12 cellular contexts compared by ENCODE assay signal in the genomic region with DNA sequence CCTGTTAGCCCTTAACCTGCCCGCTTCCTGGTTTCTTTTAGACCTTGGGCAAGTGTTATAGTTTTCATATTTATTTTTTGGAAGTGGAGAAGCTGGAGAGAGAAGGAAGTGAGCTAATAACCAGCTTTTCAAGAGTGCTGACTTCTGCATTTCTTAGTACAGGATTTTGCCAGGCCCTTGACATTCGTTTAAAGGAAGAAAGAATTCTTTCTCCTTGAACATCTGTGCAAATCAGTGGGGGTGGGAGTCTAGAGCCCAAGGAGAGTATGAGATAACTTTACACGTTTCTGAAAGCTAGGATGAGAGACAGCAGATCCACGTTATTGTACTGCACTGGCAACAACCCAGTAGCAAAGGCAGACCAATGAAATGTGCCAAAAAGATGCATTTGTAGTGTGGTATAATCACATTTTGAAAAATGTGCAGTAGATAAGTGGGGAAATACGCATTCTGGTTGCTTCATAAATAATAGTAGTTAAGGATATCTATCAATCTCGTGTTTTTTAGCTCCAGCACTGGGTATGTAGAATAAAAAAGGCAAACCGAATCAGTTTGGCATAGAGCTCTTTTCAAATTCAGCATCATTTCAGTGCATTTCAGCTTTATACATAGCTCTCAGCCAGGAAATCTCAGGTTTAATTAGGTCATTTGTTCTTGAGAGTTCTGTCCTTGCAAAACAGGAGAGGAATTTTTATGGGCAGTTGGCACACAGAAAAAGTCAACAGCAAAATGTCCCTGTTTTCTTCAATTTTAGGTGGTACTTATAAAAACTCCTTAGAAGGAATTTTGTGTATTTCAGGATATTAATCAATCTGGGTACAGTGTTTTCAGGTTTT. TPM values are rescaled to one million over a fixed set of nuclear protein-coding genes. Genes with fewer than 3 reads are reported as not detected.
DNase-seq lines count a peak whose midpoint lies in the region; ATAC-seq and TF ChIP-seq lines count a peak whose summit lies in the region.
"Had no signal": no experiment of that assay in that cellular context is flagged by ENCODE, and none has a peak within 500 bp of the region (broad histone marks: within the 10 kb centered on the region; RNA-seq: fewer than 3 reads in every experiment).

No MANE protein-coding gene starts in this region.

- WGBS in esophagus squamous epithelium, 2 donors, result 38 to 48% methylated on average over 7 of the region's 7 CpGs

- TF ChIP-seq POLR2A in esophagus squamous epithelium (IDR thresholded peaks at IDR 0.05) (no peak), uterus (IDR thresholded peaks at IDR 0.05) (no peak)

- TF ChIP-seq CTCF in RWPE2 (IDR thresholded peaks at IDR 0.05; ENCODE audit: poor library complexity, severe bottlenecking) (no peak), esophagus squamous epithelium (IDR thresholded peaks at IDR 0.05) (no peak), mucosa of descending colon (IDR thresholded peaks at IDR 0.05) (no peak), uterus (IDR thresholded peaks at IDR 0.05) (no peak)

- H3K4me3 ChIP-seq in RWPE2 (ENCODE audit: severe bottlenecking) (no peak overlapping the region), esophagus squamous epithelium (peak overlapping the region in 1 of 4 donors; percentile 24), mucosa of descending colon (no peak overlapping the region), uterus (no peak overlapping the region)

- H3K27me3 ChIP-seq in RWPE2 (ENCODE audit: insufficient read depth, poor library complexity, severe bottlenecking) (no peaks in the 10 kb centered on the region), esophagus squamous epithelium (no peaks in the 10 kb centered on the region), uterus (no peaks in the 10 kb centered on the region)

- peak overlapping the region; percentile 78 for H3K27ac ChIP-seq in RWPE2 (ENCODE audit: poor library complexity, severe bottlenecking)
- H3K27ac ChIP-seq in esophagus squamous epithelium, result peak overlapping the region in 3 of 4 donors; percentile 27 to 73 (median 54)
- H3K27ac ChIP-seq in uterus, result peak overlapping the region; percentile 64 to 77

- ATAC-seq in RWPE2 (ENCODE audit: low read depth) (peak; percentile 14; the same call in 1 of the 3 replicates), mucosa of descending colon (peak; percentile 7), GM18861 (IDR thresholded peaks at IDR 0.05; ENCODE audit: unreplicated experiment) (no peak), GM19328 (IDR thresholded peaks at IDR 0.05; ENCODE audit: unreplicated experiment) (no peak), HG03432 (IDR thresholded peaks at IDR 0.05; ENCODE audit: unreplicated experiment) (no peak)
- ATAC-seq: stimulated activated memory B cell treated with anti-CD40 and anti-IgM and Interleukin-4, amounts not matched to agents 10 μg/mL and 1 μg/mL and 100 μg/mL, for 72 hours had no signal

- H3K9me3 ChIP-seq in RWPE2 (ENCODE audit: severe bottlenecking) (no peaks in the 10 kb centered on the region), esophagus squamous epithelium (no peaks in the 10 kb centered on the region), mucosa of descending colon (no peaks in the 10 kb centered on the region), uterus (no peaks in the 10 kb centered on the region)

- intact Hi-C loops in esophagus squamous epithelium (cut with DNase I) (no loop called here), mucosa of descending colon (cut with DNase I, micrococcal nuclease) (no loop called here), uterus (cut with DNase I; ENCODE audit: low total_unique reads) (no loop called here)

- H3K36me3 ChIP-seq in RWPE2 (ENCODE audit: low read depth) (no peaks in the 10 kb centered on the region), esophagus squamous epithelium (no peaks in the 10 kb centered on the region), mucosa of descending colon (ENCODE audit: low read depth) (no peaks in the 10 kb centered on the region), uterus (no peaks in the 10 kb centered on the region)

- DNase-seq in RWPE2 (ENCODE audit: low spot score), result no peak
- DNase-seq in esophagus squamous epithelium (lab: John Stamatoyannopoulos, UW), result no peak
- no peak for DNase-seq in mucosa of descending colon
- no peak for DNase-seq in uterus
- DNase-seq: NCI-H187 treated with DMSO at 0.1 percent for 48 hours had no signal

- peaks cover 36% of the 10 kb centered on the region for H3K4me1 ChIP-seq in RWPE2 (ENCODE audit: insufficient read depth, poor library complexity, severe bottlenecking)
- H3K4me1 ChIP-seq in esophagus squamous epithelium, result peaks cover 12 to 42% (median 21%) of the 10 kb centered on the region in 3 donors
- peaks cover 5% of the 10 kb centered on the region for H3K4me1 ChIP-seq in mucosa of descending colon (ENCODE audit: low read depth)
- H3K4me1 ChIP-seq in uterus, result peaks cover 15 to 25% of the 10 kb centered on the region in 2 donors

RNA-seq across cellular contexts. Expression of a gene that starts 4.3 kb away (rescaled TPM):
- total RNA-seq in esophagus squamous epithelium (not detected), mucosa of descending colon (not detected), uterus (not detected)
- total RNA-seq: aorta; mucosa of gallbladder; T-helper 2 cell treated with Interferon-gamma antibody and Interleukin-4, amounts not matched to agents 100 ng/mL and 5 ng/mL, for 36 hours had no signal

RNA-seq across cellular contexts. Expression of a gene that starts 29.9 kb away (rescaled TPM):
- total RNA-seq in esophagus squamous epithelium (10 to 100 TPM in 1 of 4 donors, 1 to 10 TPM in 3; 1.5 to 10.3 (median 6.4) TPM), mucosa of descending colon (100 to 1,000 TPM in 1 of 3 donors, 10 to 100 TPM in 2; 44.4 to 111 (median 53.6) TPM), uterus (10 to 100 TPM; 13.1 to 71.2 (median 46.6) TPM)

Comparison
In these comparisons a context has a peak if more than half of its experiments do, and no peak if none do; other contexts are left out.
1. ATAC-seq: peak in RWPE2 (single experiment) and mucosa of descending colon (single experiment); none in GM18861 (single experiment), GM19328 (single experiment) and HG03432 (single experiment).
2. Peak in every context shown above with its lines, with median percentiles within 50 percentile points of each other: H3K27ac ChIP-seq.